8 cellular contexts compared by ENCODE assay signal in genomic region chr1:70205437-70206118, GRCh38.
DNase-seq lines count a peak whose midpoint lies in the region; ATAC-seq lines count a peak whose summit lies in the region.

Gene LRRC40, minus strand, starts transcription at chr1:70205579. Its CDS starts 39 bp downstream, at chr1:70205540.

- H3K9me3 ChIP-seq in BLaER1 = no peaks in the 10 kb centered on the region

- peak within 1 kb of the TSS; percentile 93 for H3K4me2 ChIP-seq in BLaER1

- peak; percentile 95 for DNase-seq in NCI-H69 (lab: John Stamatoyannopoulos, UW)
- DNase-seq in activated CD4-positive, alpha-beta T cell treated with anti-CD3 and anti-CD28 coated beads, Interleukin-2, amount 50 U/mL, for 1 hour = peak; percentile 96
- DNase-seq in dedifferentiated amniotic fluid mesenchymal stem cell (ENCODE audit: extremely low spot score) = peak; percentile 94
- DNase-seq in left kidney (ENCODE audit: low read depth, low spot score) = peak; percentile 99
- DNase-seq in stimulated activated CD4-positive, alpha-beta T cell treated with anti-CD3 and anti-CD28 coated beads, Interleukin-2, amount 100 ng/mL, for 24 hours = peak; percentile 95 to 96

- no peaks in the 10 kb centered on the region for H3K27me3 ChIP-seq in BLaER1

- H3K27ac ChIP-seq in BLaER1 = peak within 1 kb of the TSS; percentile 87

- peaks cover 16% of the 10 kb centered on the region for H3K36me3 ChIP-seq in BLaER1

- peak; percentile 79 for ATAC-seq in GM19328 (IDR thresholded peaks at IDR 0.05; ENCODE audit: unreplicated experiment)
- peak; percentile 82 for ATAC-seq in HG03520 (IDR thresholded peaks at IDR 0.05; ENCODE audit: unreplicated experiment)

- peaks cover 64% of the 10 kb centered on the region for H4K20me1 ChIP-seq in BLaER1

- H3K4me1 ChIP-seq in BLaER1 = peaks cover 43% of the 10 kb centered on the region

- peak within 1 kb of the TSS; percentile 93 for H3K9ac ChIP-seq in BLaER1

- peak within 1 kb of the TSS; percentile 90 for H3K4me3 ChIP-seq in BLaER1

Comparison
In these comparisons a context has a peak if more than half of its experiments do, and no peak if none do; other contexts are left out.
1. Peak in every context shown above with its lines: DNase-seq, ATAC-seq, H3K4me3 ChIP-seq and H3K27ac ChIP-seq.